8 cellular contexts compared by ENCODE assay signal in the genomic region with DNA sequence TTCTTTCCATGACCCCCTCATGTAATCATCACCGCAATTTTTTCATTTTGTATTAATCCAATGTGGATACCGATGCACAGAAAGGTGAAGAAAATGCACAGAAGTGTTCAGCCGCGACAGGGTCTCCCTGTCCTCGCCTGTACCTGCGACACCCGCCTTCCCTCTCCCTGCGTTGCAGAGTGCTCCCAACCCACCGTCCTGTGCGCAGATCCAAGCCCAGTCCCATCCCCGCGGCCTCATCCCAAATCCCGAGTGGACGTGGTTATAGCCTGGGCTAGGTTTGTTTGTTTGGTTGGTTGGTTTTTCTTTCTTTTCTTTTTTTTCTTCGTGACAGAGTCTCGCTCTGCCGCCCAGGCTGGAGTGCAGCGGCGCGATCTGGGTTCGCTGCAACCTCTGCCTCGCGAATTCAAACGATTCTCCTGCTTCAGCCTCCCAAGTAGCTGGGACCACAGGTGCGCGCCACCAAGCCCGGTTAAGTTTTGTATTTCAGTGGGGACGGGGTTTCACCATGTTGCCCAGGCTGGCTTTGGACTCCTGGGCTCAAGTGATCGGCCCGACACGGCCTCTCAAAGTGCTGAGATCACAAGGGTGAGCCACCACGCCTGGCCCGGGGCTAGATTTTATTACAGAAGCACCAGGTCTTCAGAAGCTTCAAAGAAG. TPM values are rescaled to one million over a fixed set of nuclear protein-coding genes. Genes with fewer than 3 reads are reported as not detected.
DNase-seq lines count a peak whose midpoint lies in the region; ATAC-seq and TF ChIP-seq lines count a peak whose summit lies in the region.

No MANE protein-coding gene starts in this region.

- no peak overlapping the region for H3K9ac ChIP-seq in HCT116 (ENCODE audit: low read length)
- peak overlapping the region in 2 of 3 donors; percentile 57 to 64 for H3K9ac ChIP-seq in skeletal muscle tissue (ENCODE audit: low read depth in 1 of 3, low read length in 3 of 3)

- ATAC-seq in HCT116 (no peak), GM19328 (IDR thresholded peaks at IDR 0.05; ENCODE audit: unreplicated experiment) (no peak), HG03159 (IDR thresholded peaks at IDR 0.05; ENCODE audit: unreplicated experiment) (no peak)

- no peaks in the 10 kb centered on the region for H3K79me2 ChIP-seq in HCT116 (ENCODE audit: insufficient read depth, low read length)

- no peaks in the 10 kb centered on the region for H4K20me1 ChIP-seq in HCT116 (ENCODE audit: insufficient read depth)

- no peaks in the 10 kb centered on the region for H3K27me3 ChIP-seq in HCT116 (ENCODE audit: insufficient read depth, low read length)
- H3K27me3 ChIP-seq in skeletal muscle tissue (ENCODE audit: control insufficient read depth in 3 of 3, insufficient read depth in 3 of 3, low read length in 3 of 3), result peaks cover 0 to 37% (median 4%) of the 10 kb centered on the region in 3 donors

- CTCF ChIA-PET in HCT116 (lab: Charles Lee), result interaction anchor here (0.7 kb wide), 1 partner anchor 83 kb away, joined by 3 read pairs; no protein-coding TSS in a partner anchor

- H3K9me3 Mint-ChIP-seq in activated T-helper 1 cell treated with anti-CD3 and anti-CD28 coated beads, Interleukin-12 subunit alpha, Interleukin-12 subunit beta, Interleukin-2, Interleukin-4 antibody, amounts not matched to agents 30 ng/mL and 10 ng/mL and 1 ng/mL, durations not matched to agents 14 hours and 24 hours and 36 hours, result no peaks in the 10 kb centered on the region

- peaks cover 15% of the 10 kb centered on the region for H3K4me1 Mint-ChIP-seq in activated T-helper 1 cell treated with anti-CD3 and anti-CD28 coated beads, Interleukin-12 subunit alpha, Interleukin-12 subunit beta, Interleukin-2, Interleukin-4 antibody, amounts not matched to agents 30 ng/mL and 10 ng/mL and 1 ng/mL, durations not matched to agents 14 hours and 24 hours and 36 hours (ENCODE audit: low read depth)

- H3K4me3 ChIP-seq in HCT116 (replicated peaks in 1 of 2; ENCODE audit: low read depth in 1 of 2, low read length in 2 of 2), result peak overlapping the region; percentile 46 to 62; a peak in 3 of 4 replicates
- H3K4me3 ChIP-seq in iPS-11a (ENCODE audit: low read depth, low read length), result peak overlapping the region; percentile 9
- peak overlapping the region; percentile 74 to 78 (median 75) for H3K4me3 ChIP-seq in skeletal muscle tissue (ENCODE audit: low read length in 3 of 3)

- no peaks in the 10 kb centered on the region for H3K36me3 ChIP-seq in HCT116 (ENCODE audit: control insufficient read depth in 1 of 2, insufficient read depth in 2 of 2, low read length in 2 of 2)
- H3K36me3 ChIP-seq in skeletal muscle tissue (ENCODE audit: control insufficient read depth in 3 of 3, insufficient read depth in 3 of 3, low read length in 3 of 3), result no peaks in the 10 kb centered on the region

- H3K27ac Mint-ChIP-seq in activated T-helper 1 cell treated with anti-CD3 and anti-CD28 coated beads, Interleukin-12 subunit alpha, Interleukin-12 subunit beta, Interleukin-2, Interleukin-4 antibody, amounts not matched to agents 30 ng/mL and 10 ng/mL and 1 ng/mL, durations not matched to agents 14 hours and 24 hours and 36 hours, result no peak overlapping the region

- H3K36me3 Mint-ChIP-seq in activated T-helper 1 cell treated with anti-CD3 and anti-CD28 coated beads, Interleukin-12 subunit alpha, Interleukin-12 subunit beta, Interleukin-2, Interleukin-4 antibody, amounts not matched to agents 30 ng/mL and 10 ng/mL and 1 ng/mL, durations not matched to agents 14 hours and 24 hours and 36 hours (ENCODE audit: low read depth), result no peaks in the 10 kb centered on the region

- H3K4me2 ChIP-seq in HCT116 (ENCODE audit: low read length), result peak overlapping the region; percentile 85

- H3K4me1 ChIP-seq in HCT116 (ENCODE audit: control insufficient read depth in 1 of 2, insufficient read depth in 2 of 2, low read length in 2 of 2), result peaks cover 3 to 22% of the 10 kb centered on the region in 2 experiments; a peak in 3 of 4 replicates
- peaks cover 20 to 28% (median 25%) of the 10 kb centered on the region in 3 donors for H3K4me1 ChIP-seq in skeletal muscle tissue (ENCODE audit: control insufficient read depth in 3 of 3, insufficient read depth in 3 of 3, low read length in 3 of 3)

- intact Hi-C loops in HCT116 (cut with micrococcal nuclease), result no loop called here
- intact Hi-C loops in activated T-helper 1 cell treated with anti-CD3 and anti-CD28 coated beads, Interleukin-12 subunit alpha, Interleukin-12 subunit beta, Interleukin-2, Interleukin-4 antibody, amounts not matched to agents 30 ng/mL and 10 ng/mL and 1 ng/mL, durations not matched to agents 14 hours and 24 hours and 36 hours (cut with micrococcal nuclease), result loop anchor here (1.0 to 5.0 kb wide), 3 partner anchors 11 to 356 kb away; partner anchors contain the start of genes GINM1 and LRP11

- TF ChIP-seq RAD21 in HCT116 (IDR thresholded peaks at IDR 0.05; ENCODE audit: low read depth), result no peak

- no peaks in the 10 kb centered on the region for H3K9me3 ChIP-seq in HCT116 (ENCODE audit: control insufficient read depth in 1 of 2, insufficient read depth in 1 of 2, low read depth in 1 of 2, low read length in 2 of 2)
- H3K9me3 ChIP-seq in skeletal muscle tissue (ENCODE audit: control insufficient read depth in 3 of 3, low read length in 3 of 3), result no peaks in the 10 kb centered on the region

- RAD21 ChIA-PET in HCT116 (lab: Charles Lee; ENCODE audit: low non-redundant PET in 1 of 2, low total read pairs in 2 of 2, uncharacterized antibody in 2 of 2, unreplicated experiment in 2 of 2), result no interaction called here

- H3K9me2 ChIP-seq in HCT116 (ENCODE audit: insufficient read depth), result no peaks in the 10 kb centered on the region

- no peak for TF ChIP-seq CTCF in HCT116 (IDR thresholded peaks at IDR 0.05 in 2 of 3, conservative IDR thresholded peaks at IDR 0.05 in 1 of 3; ENCODE audit: borderline replicate concordance in 1 of 3, insufficient read depth in 1 of 3, low read depth in 2 of 3, low read length in 2 of 3)

- H3K27ac ChIP-seq in HCT116 (ENCODE audit: low read depth, low read length) (no peak overlapping the region), skeletal muscle tissue (ENCODE audit: low read depth, low read length) (no peak overlapping the region)

- POLR2A ChIA-PET in HCT116 (lab: Charles Lee), result no interaction called here

- no TSS peak for BruUV-seq in HCT116 (replicated peaks; lab: Mats Ljungman, UMichigan)

- TF ChIP-seq POLR2A in HCT116 (IDR thresholded peaks at IDR 0.05; ENCODE audit: borderline replicate concordance, extremely low read depth, insufficient read depth, insufficient read length), result no peak

- H3K27me3 Mint-ChIP-seq in activated T-helper 1 cell treated with anti-CD3 and anti-CD28 coated beads, Interleukin-12 subunit alpha, Interleukin-12 subunit beta, Interleukin-2, Interleukin-4 antibody, amounts not matched to agents 30 ng/mL and 10 ng/mL and 1 ng/mL, durations not matched to agents 14 hours and 24 hours and 36 hours (ENCODE audit: insufficient read depth), result peaks cover 75% of the 10 kb centered on the region

- peak overlapping the region; percentile 45 for H2AFZ ChIP-seq in HCT116 (ENCODE audit: low read depth, low read length, poor library complexity, severe bottlenecking)

- no peak for DNase-seq in HCT116 (ENCODE audit: low read depth, low spot score)
- no peak for DNase-seq in activated T-helper 1 cell treated with anti-CD3 and anti-CD28 coated beads, Interleukin-12 subunit alpha, Interleukin-12 subunit beta, Interleukin-2, Interleukin-4 antibody, amounts not matched to agents 30 ng/mL and 10 ng/mL and 1 ng/mL, durations not matched to agents 14 hours and 24 hours and 36 hours (ENCODE audit: low spot score)
- no peak for DNase-seq in NCI-H2196 (lab: John Stamatoyannopoulos, UW; ENCODE audit: unreplicated experiment)
- no peak for DNase-seq in RPMI8226

- H3K4me3 Mint-ChIP-seq in activated T-helper 1 cell treated with anti-CD3 and anti-CD28 coated beads, Interleukin-12 subunit alpha, Interleukin-12 subunit beta, Interleukin-2, Interleukin-4 antibody, amounts not matched to agents 30 ng/mL and 10 ng/mL and 1 ng/mL, durations not matched to agents 14 hours and 24 hours and 36 hours, result peak overlapping the region; percentile 77

TF ChIP-seq in HCT116, 20 proteins besides CTCF, POLR2A, EP300 and RAD21 (continues in another document):
- TF ChIP-seq SP1 (IDR thresholded peaks at IDR 0.05; ENCODE audit: low read depth) (no peak), JUND (IDR thresholded peaks at IDR 0.05) (no peak), CBX3 (IDR thresholded peaks at IDR 0.05; ENCODE audit: low read depth) (no peak)

RNA-seq across cellular contexts. Expression of gene RAET1G, which starts 0.5 kb away (rescaled TPM):
- total RNA-seq in HCT116 (2021; ENCODE audit: unreplicated experiment) (0.37 TPM), skeletal muscle tissue (not detected)
- polyA plus RNA-seq in HCT116 (2012), result 1.3 and 1.5 TPM in 2 replicates
- 0.18 TPM in 1 of 2 replicates, not detected in the other for total RNA-seq in activated T-helper 1 cell treated with anti-CD3 and anti-CD28 coated beads, Interleukin-12 subunit alpha, Interleukin-12 subunit beta, Interleukin-2, Interleukin-4 antibody, amounts not matched to agents 30 ng/mL and 10 ng/mL and 1 ng/mL, durations not matched to agents 14 hours and 24 hours and 36 hours

RNA-seq across cellular contexts. Expression of gene ULBP2, which starts 18.4 kb away (rescaled TPM):
- total RNA-seq in HCT116 (2021; ENCODE audit: unreplicated experiment) (10.2 TPM), skeletal muscle tissue (not detected)
- polyA plus RNA-seq in HCT116 (2012), result 20.2 and 22.8 TPM in 2 replicates
- total RNA-seq in activated T-helper 1 cell treated with anti-CD3 and anti-CD28 coated beads, Interleukin-12 subunit alpha, Interleukin-12 subunit beta, Interleukin-2, Interleukin-4 antibody, amounts not matched to agents 30 ng/mL and 10 ng/mL and 1 ng/mL, durations not matched to agents 14 hours and 24 hours and 36 hours, result 0.32 and 0.65 TPM in 2 replicates

RNA-seq across cellular contexts. Expression of gene RAET1E, which starts 25.5 kb away (rescaled TPM):
- total RNA-seq in HCT116 (2021; ENCODE audit: unreplicated experiment) (3.9 TPM), skeletal muscle tissue (1.0 TPM)
- polyA plus RNA-seq in HCT116 (2012), result 2.0 and 3.5 TPM in 2 replicates
- not detected in 2 replicates for total RNA-seq in activated T-helper 1 cell treated with anti-CD3 and anti-CD28 coated beads, Interleukin-12 subunit alpha, Interleukin-12 subunit beta, Interleukin-2, Interleukin-4 antibody, amounts not matched to agents 30 ng/mL and 10 ng/mL and 1 ng/mL, durations not matched to agents 14 hours and 24 hours and 36 hours

RNA-seq across cellular contexts. Expression of gene ULBP1, which starts 40.3 kb away (rescaled TPM):
- total RNA-seq in HCT116 (2021; ENCODE audit: unreplicated experiment), result 12.4 TPM
- 6.2 and 8.7 TPM in 2 replicates for polyA plus RNA-seq in HCT116 (2012)
- total RNA-seq in activated T-helper 1 cell treated with anti-CD3 and anti-CD28 coated beads, Interleukin-12 subunit alpha, Interleukin-12 subunit beta, Interleukin-2, Interleukin-4 antibody, amounts not matched to agents 30 ng/mL and 10 ng/mL and 1 ng/mL, durations not matched to agents 14 hours and 24 hours and 36 hours, result 0.91 and 0.99 TPM in 2 replicates
- total RNA-seq in skeletal muscle tissue, result not detected

RNA-seq across cellular contexts. Expression of gene LRP11, which starts 59.3 kb away (rescaled TPM):
- total RNA-seq in HCT116 (2021; ENCODE audit: unreplicated experiment), result 27.8 TPM
- 14.6 and 14.8 TPM in 2 replicates for polyA plus RNA-seq in HCT116 (2012)
- 3.5 and 5.1 TPM in 2 replicates for total RNA-seq in activated T-helper 1 cell treated with anti-CD3 and anti-CD28 coated beads, Interleukin-12 subunit alpha, Interleukin-12 subunit beta, Interleukin-2, Interleukin-4 antibody, amounts not matched to agents 30 ng/mL and 10 ng/mL and 1 ng/mL, durations not matched to agents 14 hours and 24 hours and 36 hours
- total RNA-seq in skeletal muscle tissue, result 15.7 TPM

Comparison
In these comparisons a context has a peak if more than half of its experiments do, and no peak if none do; other contexts are left out.
1. H3K4me3 ChIP-seq: peak in every context shown above with its lines; median percentile 75 in skeletal muscle tissue; 54 in HCT116; 9 in iPS-11a.